In the genomic region with DNA sequence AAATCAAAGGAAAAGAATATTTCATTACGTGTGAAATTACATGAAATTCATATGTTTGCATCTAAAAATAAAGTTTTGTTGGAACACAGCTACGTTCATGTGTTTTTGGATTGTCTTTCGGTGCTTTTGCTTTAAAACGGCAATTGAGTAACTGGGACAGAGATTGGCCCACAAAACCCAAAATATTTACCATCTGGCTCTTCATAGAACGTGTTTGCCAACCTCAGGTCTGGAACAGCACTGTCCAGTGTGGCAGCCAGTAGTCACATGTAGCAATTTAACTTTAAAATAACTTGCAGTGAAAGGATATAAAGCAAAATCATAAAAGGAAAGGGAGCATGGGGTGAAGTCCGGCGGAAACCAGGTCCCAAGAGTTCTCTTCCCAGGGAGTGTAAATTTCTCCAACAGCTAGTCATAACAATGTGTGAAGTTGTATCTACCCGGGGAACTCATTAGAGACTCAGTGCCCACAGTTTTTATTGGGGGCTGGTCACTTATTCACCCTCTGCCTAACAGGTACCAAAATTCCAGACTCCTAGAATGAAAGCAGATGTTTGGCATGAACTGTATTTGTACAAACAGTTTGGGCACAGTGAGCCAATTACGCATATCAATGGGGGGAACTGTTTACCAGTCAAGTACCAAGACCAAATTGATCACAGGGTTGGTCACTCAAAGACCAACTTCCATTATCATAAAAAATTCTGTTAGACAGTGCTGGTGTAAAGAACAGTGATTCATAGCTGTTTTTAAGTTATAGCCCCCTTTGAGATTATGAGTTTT, we compare ENCODE assay signal across 21 cellular contexts. TPM values are rescaled to one million over a fixed set of nuclear protein-coding genes. Genes with fewer than 3 reads are reported as not detected.
DNase-seq lines count a peak whose midpoint lies in the region; ATAC-seq and FAIRE-seq lines count a peak whose summit lies in the region.
"Had no signal": no experiment of that assay in that cellular context is flagged by ENCODE, and none has a peak within 500 bp of the region (broad histone marks: within the 10 kb centered on the region; RNA-seq: fewer than 3 reads in every experiment).

No MANE protein-coding gene starts in this region.

- peak overlapping the region; percentile 47 for H3K4me3 Mint-ChIP-seq in T-helper 17 cell

- peaks cover 16% of the 10 kb centered on the region for H3K36me3 Mint-ChIP-seq in T-helper 17 cell (ENCODE audit: low read depth)

- no peak for ATAC-seq in T-helper 17 cell
- no peak for ATAC-seq in HG02678 (IDR thresholded peaks at IDR 0.05; ENCODE audit: unreplicated experiment)
- ATAC-seq: HCT116 had no signal

- H3K9me3 ChIP-seq in T-helper 17 cell (ENCODE audit: control insufficient read depth, low read length, poor library complexity, severe bottlenecking), result no peaks in the 10 kb centered on the region
- H3K9me3 ChIP-seq: SJCRH30 had no signal

- DNase-seq in DMS 273 (lab: John Stamatoyannopoulos, UW; ENCODE audit: unreplicated experiment) (peak; percentile 19), DMS 273 treated with DMSO at 0.1 percent for 48 hours (lab: John Stamatoyannopoulos, UW) (no peak), G401 (ENCODE audit: low spot score) (peak; percentile 24), T-helper 17 cell (no peak), fibroblast of gingiva (ENCODE audit: low read depth) (peak; percentile 9), germinal center (ENCODE audit: low spot score) (no peak), frontal cortex (ENCODE audit: low spot score in 2 of 2) (no peak)
- DNase-seq: EL, GM23248, Kasumi-1, NCI-H1694, NCI-H2081, NCI-H2171, NCI-H345, NCI-H524, NCI-H82, OCI-M1, SJCRH30 had no signal

- H3K27me3 Mint-ChIP-seq in T-helper 17 cell, result no peaks in the 10 kb centered on the region

- peaks cover 13% of the 10 kb centered on the region for H3K4me1 Mint-ChIP-seq in T-helper 17 cell

- H3K27ac Mint-ChIP-seq in T-helper 17 cell, result no peak overlapping the region

- no peak for FAIRE-seq in frontal cortex (lab: Jason Lieb, UNC)
- FAIRE-seq: RCC 7860 had no signal

- in situ Hi-C loops in G401 (cut with HindIII; ENCODE audit: low sequenced_read_pairs), result no loop called here

RNA-seq across cellular contexts. Expression of gene OCIAD1, which starts 10.3 kb away (rescaled TPM):
- 172 and 188 TPM in 2 replicates for total RNA-seq in G401 (2014; rRNA removed; shearing (Covaris generic))
- total RNA-seq in T-helper 17 cell (10 to 100 TPM; 76.1 to 78.8 TPM), frontal cortex (179 TPM)

Comparison
In these comparisons a context has a peak if more than half of its experiments do, and no peak if none do; other contexts are left out.
1. DNase-seq: peak in DMS 273 (single experiment), G401 (single experiment) and fibroblast of gingiva (single experiment); none in DMS 273 treated with DMSO at 0.1 percent for 48 hours (single experiment), T-helper 17 cell (0 of 3), germinal center (single experiment) and frontal cortex (0 of 2).